30 cellular contexts compared by ENCODE assay signal in genomic region chr14:102862154-102862772, GRCh38.
"Had no signal": no experiment of that assay in that cellular context is flagged by ENCODE, and none has a peak within 500 bp of the region (broad histone marks: within the 10 kb centered on the region; RNA-seq: fewer than 3 reads in every experiment).

No MANE protein-coding gene starts in this region.

- H3K4me3 Mint-ChIP-seq: activated B cell treated with CpG ODN at 0.5 μM for 24 hours; activated CD4-positive, alpha-beta memory T cell treated with anti-CD3 and anti-CD28 coated beads, Interleukin-2, amount 10 ng/mL, durations not matched to agents 7 days and 5 days; activated CD4-positive, alpha-beta T cell treated with anti-CD3 and anti-CD28 coated beads, Interleukin-2, amount 10 ng/mL, durations not matched to agents 24 days and 14 days; activated naive CD8-positive, alpha-beta T cell treated with anti-CD3 and anti-CD28 coated beads, Interleukin-2, amount 50 U/mL, for 24 hours; T-helper 1 cell treated with Interleukin-12 subunit alpha and Interleukin-12 subunit beta and Interleukin-4 antibody, amounts not matched to agents 30 μg/mL and 1 μg/mL, for 36 hours had no signal

- H3K9ac ChIP-seq: KMS-11 had no signal

- FAIRE-seq: bronchial epithelial cell had no signal

- DNase-seq: activated B cell treated with CpG ODN at 0.5 μM for 24 hours; activated CD4-positive, alpha-beta memory T cell treated with anti-CD3 and anti-CD28 coated beads, Interleukin-2, amount 10 ng/mL, durations not matched to agents 7 days and 5 days; activated CD4-positive, alpha-beta T cell treated with anti-CD3 and anti-CD28 coated beads for 1 hour; activated CD4-positive, alpha-beta T cell treated with anti-CD3 and anti-CD28 coated beads, Interleukin-2, amount 10 ng/mL, durations not matched to agents 24 days and 14 days; activated naive CD8-positive, alpha-beta T cell treated with anti-CD3 and anti-CD28 coated beads, Interleukin-2, amount 50 U/mL, for 24 hours; activated T-cell treated with anti-CD3 and anti-CD28 coated beads for 4 hours; amniotic stem cell; body of pancreas; MG63; NCI-H1105; NCI-H1436; NCI-H1694 treated with DMSO at 0.1 percent for 48 hours; NCI-H2029 treated with DMSO at 0.1 percent for 48 hours; NCI-H345; NCI-H510A; NCI-H526 treated with DMSO at 0.1 percent for 48 hours; NK-92 treated with Interleukin-12 subunit alpha and Interleukin-12 subunit beta, amount 100 ng/mL, for 24 hours; OCI-M1; Right ventricle myocardium superior; SJCRH30; SW 1271 had no signal

- H3K9me3 ChIP-seq: body of pancreas, MG63, SJCRH30 had no signal

- H3K36me3 ChIP-seq: ascending aorta, MG63, SJCRH30 had no signal

- H3K27ac ChIP-seq: ascending aorta, body of pancreas, KMS-11, RWPE1, SJCRH30 had no signal

- H3K4me1 Mint-ChIP-seq: activated CD4-positive, alpha-beta memory T cell treated with anti-CD3 and anti-CD28 coated beads, Interleukin-2, amount 10 ng/mL, durations not matched to agents 7 days and 5 days had no signal

- H3K27ac Mint-ChIP-seq: activated B cell treated with CpG ODN at 0.5 μM for 24 hours; activated CD4-positive, alpha-beta memory T cell treated with anti-CD3 and anti-CD28 coated beads, Interleukin-2, amount 10 ng/mL, durations not matched to agents 7 days and 5 days; activated CD4-positive, alpha-beta T cell treated with anti-CD3 and anti-CD28 coated beads, Interleukin-2, amount 10 ng/mL, durations not matched to agents 24 days and 14 days; activated naive CD8-positive, alpha-beta T cell treated with anti-CD3 and anti-CD28 coated beads, Interleukin-2, amount 50 U/mL, for 24 hours; T-helper 1 cell treated with Interleukin-12 subunit alpha and Interleukin-12 subunit beta and Interleukin-4 antibody, amounts not matched to agents 30 μg/mL and 1 μg/mL, for 36 hours had no signal

- H3K4me3 ChIP-seq: ascending aorta, body of pancreas, MG63, SJCRH30 had no signal

- H3K4me2 ChIP-seq: KMS-11 had no signal

- ATAC-seq: activated naive CD4-positive, alpha-beta T cell treated with anti-CD3 and anti-CD28 coated beads, Interleukin-2, amount 50 U/mL, for 72 hours; activated naive CD8-positive, alpha-beta T cell treated with anti-CD3 and anti-CD28 coated beads, Interleukin-2, amount 50 U/mL, for 24 hours; body of pancreas; Panc1; SK-N-SH treated with all-trans-retinoic acid at 6 μM for 48 hours had no signal

- H3K4me1 ChIP-seq: body of pancreas, SJCRH30 had no signal

- H3K27me3 Mint-ChIP-seq: activated B cell treated with CpG ODN at 0.5 μM for 24 hours; activated CD4-positive, alpha-beta memory T cell treated with anti-CD3 and anti-CD28 coated beads, Interleukin-2, amount 10 ng/mL, durations not matched to agents 7 days and 5 days; activated CD4-positive, alpha-beta T cell treated with anti-CD3 and anti-CD28 coated beads, Interleukin-2, amount 10 ng/mL, durations not matched to agents 24 days and 14 days; activated naive CD8-positive, alpha-beta T cell treated with anti-CD3 and anti-CD28 coated beads, Interleukin-2, amount 50 U/mL, for 24 hours; IgD-negative memory B cell had no signal

- H3K27me3 ChIP-seq: ascending aorta, body of pancreas, MG63, SJCRH30 had no signal
